8 cellular contexts compared by ENCODE assay signal in genomic region chr12:26122681-26123481, GRCh38. TPM values are rescaled to one million over a fixed set of nuclear protein-coding genes. Genes with fewer than 3 reads are reported as not detected.
DNase-seq lines count a peak whose midpoint lies in the region; ATAC-seq and TF ChIP-seq lines count a peak whose summit lies in the region.

No MANE protein-coding gene starts in this region.

- TF ChIP-seq EP300 in Ishikawa (IDR thresholded peaks at IDR 0.05; ENCODE audit: borderline replicate concordance): no peak; the same call in 1 of the 2 replicates

- H3K23ac ChIP-seq in mesendoderm (ENCODE audit: low read length): no peak overlapping the region

- H3K18ac ChIP-seq in mesendoderm (ENCODE audit: low read length): peak overlapping the region; percentile 34

- peaks cover 35% of the 10 kb centered on the region for H3K4me1 Mint-ChIP-seq in activated CD4-positive, alpha-beta T cell treated with anti-CD3 and anti-CD28 coated beads, Interleukin-2, amount 10 ng/mL, durations not matched to agents 24 days and 14 days
- H3K4me1 Mint-ChIP-seq in endothelial cell (ENCODE audit: unreplicated experiment): peaks cover 29% of the 10 kb centered on the region

- no peak overlapping the region for H4K8ac ChIP-seq in mesendoderm (ENCODE audit: low read depth, low read length)

- no peaks in the 10 kb centered on the region for H3K9me3 ChIP-seq in subcutaneous abdominal adipose tissue (ENCODE audit: control insufficient read depth in 5 of 5, low read length in 5 of 5)

- no peak overlapping the region for H3K4ac ChIP-seq in mesendoderm (ENCODE audit: low read depth, low read length)

- peak overlapping the region; percentile 54 for H3K56ac ChIP-seq in mesendoderm (ENCODE audit: low read length)

- no peaks in the 10 kb centered on the region for H3K36me3 Mint-ChIP-seq in activated CD4-positive, alpha-beta T cell treated with anti-CD3 and anti-CD28 coated beads, Interleukin-2, amount 10 ng/mL, durations not matched to agents 24 days and 14 days (ENCODE audit: low read depth)
- no peaks in the 10 kb centered on the region for H3K36me3 Mint-ChIP-seq in endothelial cell (ENCODE audit: low read depth, unreplicated experiment)

- H3K27me3 ChIP-seq in mesendoderm (ENCODE audit: insufficient read depth, low read length, poor library complexity) (peaks cover 48% of the 10 kb centered on the region), subcutaneous abdominal adipose tissue (ENCODE audit: control insufficient read depth in 5 of 5, insufficient read depth in 4 of 5, low read length in 5 of 5) (peaks cover 0 to 6% (median 0%) of the 10 kb centered on the region in 5 donors)

- H3K4me3 ChIP-seq in mesendoderm (ENCODE audit: low read length): no peak overlapping the region
- H3K4me3 ChIP-seq in subcutaneous abdominal adipose tissue (ENCODE audit: low read depth in 1 of 5, low read length in 5 of 5): peak overlapping the region; percentile 64 to 93 (median 77)

- no peak overlapping the region for H2AK5ac ChIP-seq in mesendoderm (ENCODE audit: low read length)

- no peak overlapping the region for H3K27ac ChIP-seq in 22Rv1
- H3K27ac ChIP-seq in mesendoderm (ENCODE audit: low read depth, low read length): no peak overlapping the region
- peak overlapping the region; percentile 94 for H3K27ac ChIP-seq in subcutaneous abdominal adipose tissue (ENCODE audit: low read depth, low read length)

- H3K9ac ChIP-seq in mesendoderm (ENCODE audit: low read length): peak overlapping the region; percentile 37
- peak overlapping the region; percentile 63 to 84 (median 65) for H3K9ac ChIP-seq in subcutaneous abdominal adipose tissue (ENCODE audit: low read length in 5 of 5)

- WGBS in mesendoderm (ENCODE audit: extremely low coverage, insufficient coverage, low lambda C conversion rate): no CpG with 5 or more reads among the region's 69 CpGs

- ATAC-seq in HG03025 (IDR thresholded peaks at IDR 0.05; ENCODE audit: low FRiP score, unreplicated experiment): no peak

- no peak overlapping the region for H4K5ac ChIP-seq in mesendoderm (ENCODE audit: low read length)

- TF ChIP-seq RAD21 in Ishikawa (IDR thresholded peaks at IDR 0.05; ENCODE audit: low read depth): peak; percentile 33; the same call in 1 of the 2 replicates

- H3K4me3 Mint-ChIP-seq in activated CD4-positive, alpha-beta T cell treated with anti-CD3 and anti-CD28 coated beads, Interleukin-2, amount 10 ng/mL, durations not matched to agents 24 days and 14 days: peak overlapping the region; percentile 83
- H3K4me3 Mint-ChIP-seq in endothelial cell (ENCODE audit: unreplicated experiment): peak overlapping the region; percentile 92

- H3K9me3 Mint-ChIP-seq in activated CD4-positive, alpha-beta T cell treated with anti-CD3 and anti-CD28 coated beads, Interleukin-2, amount 10 ng/mL, durations not matched to agents 24 days and 14 days: no peaks in the 10 kb centered on the region
- no peaks in the 10 kb centered on the region for H3K9me3 Mint-ChIP-seq in endothelial cell (ENCODE audit: unreplicated experiment)

- H3K4me1 ChIP-seq in mesendoderm (ENCODE audit: control insufficient read depth, low read depth, low read length) (no peaks in the 10 kb centered on the region), subcutaneous abdominal adipose tissue (ENCODE audit: control insufficient read depth in 5 of 5, insufficient read depth in 5 of 5, low read length in 5 of 5) (peaks cover 0 to 73% (median 59%) of the 10 kb centered on the region in 5 donors)

- peak; percentile 66 for DNase-seq in activated CD4-positive, alpha-beta T cell treated with anti-CD3 and anti-CD28 coated beads, Interleukin-2, amount 10 ng/mL, durations not matched to agents 24 days and 14 days
- peak; percentile 66 for DNase-seq in endothelial cell (ENCODE audit: low spot score)
- DNase-seq in mesendoderm: no peak

- peak; percentile 36 for TF ChIP-seq CTCF in 22Rv1 (IDR thresholded peaks at IDR 0.05)
- TF ChIP-seq CTCF in GM12872 (IDR thresholded peaks at IDR 0.05; ENCODE audit: insufficient read depth, low read depth, low read length): peak; percentile 34
- TF ChIP-seq CTCF in endothelial cell (IDR thresholded peaks at IDR 0.05; ENCODE audit: unreplicated experiment): no peak

- no peak overlapping the region for H2BK120ac ChIP-seq in mesendoderm (ENCODE audit: low read depth, low read length)

- H3K27me3 Mint-ChIP-seq in activated CD4-positive, alpha-beta T cell treated with anti-CD3 and anti-CD28 coated beads, Interleukin-2, amount 10 ng/mL, durations not matched to agents 24 days and 14 days: peaks cover 79% of the 10 kb centered on the region
- H3K27me3 Mint-ChIP-seq in endothelial cell (ENCODE audit: unreplicated experiment): peaks cover 14% of the 10 kb centered on the region

- no peak overlapping the region for H2BK15ac ChIP-seq in mesendoderm (replicated peaks; ENCODE audit: low read depth)

- no peaks in the 10 kb centered on the region for H3K79me2 ChIP-seq in mesendoderm (ENCODE audit: control insufficient read depth, insufficient read depth, low read length)

- no peaks in the 10 kb centered on the region for H3K79me1 ChIP-seq in mesendoderm (ENCODE audit: low read length)

- H2BK5ac ChIP-seq in mesendoderm (ENCODE audit: low read length): no peak overlapping the region

- H3K36me3 ChIP-seq in mesendoderm (ENCODE audit: control insufficient read depth, insufficient read depth, low read length): no peaks in the 10 kb centered on the region
- no peaks in the 10 kb centered on the region for H3K36me3 ChIP-seq in subcutaneous abdominal adipose tissue (ENCODE audit: control insufficient read depth in 5 of 5, insufficient read depth in 5 of 5, low read length in 5 of 5)

- intact Hi-C loops in activated CD4-positive, alpha-beta T cell treated with anti-CD3 and anti-CD28 coated beads, Interleukin-2, amount 10 ng/mL, durations not matched to agents 24 days and 14 days (cut with micrococcal nuclease): loop anchor here (5.0 to 10.0 kb wide), 5 partner anchors 152 to 1558 kb away; partner anchors contain the start of genes FGFR1OP2, INTS13 and RASSF8

- peak overlapping the region; percentile 51 for H3K4me2 ChIP-seq in mesendoderm (ENCODE audit: low read length)

- H3K27ac Mint-ChIP-seq in activated CD4-positive, alpha-beta T cell treated with anti-CD3 and anti-CD28 coated beads, Interleukin-2, amount 10 ng/mL, durations not matched to agents 24 days and 14 days: peak overlapping the region; percentile 29
- peak overlapping the region; percentile 16 for H3K27ac Mint-ChIP-seq in endothelial cell (ENCODE audit: unreplicated experiment)

TF ChIP-seq in Ishikawa, 13 proteins besides CTCF, POLR2A, EP300 and RAD21:
- TF ChIP-seq MAX (IDR thresholded peaks at IDR 0.05) (peak; percentile 42; the same call in 1 of the 2 replicates), ZBTB7A (IDR thresholded peaks at IDR 0.05; ENCODE audit: low read depth) (peak; percentile 70), TCF12 (IDR thresholded peaks at IDR 0.05; ENCODE audit: low read depth) (no peak; the same call in 1 of the 2 replicates), TEAD4 (IDR thresholded peaks at IDR 0.05) (no peak), NFIC (IDR thresholded peaks at IDR 0.05) (peak; percentile 11; the same call in 1 of the 2 replicates)

RNA-seq across cellular contexts. Expression of gene BHLHE41, which starts 2.0 kb away (rescaled TPM):
- total RNA-seq in activated CD4-positive, alpha-beta T cell treated with anti-CD3 and anti-CD28 coated beads, Interleukin-2, amount 10 ng/mL, durations not matched to agents 24 days and 14 days: not detected in 2 replicates
- 4.0 TPM for total RNA-seq in endothelial cell (ENCODE audit: unreplicated experiment)
- 0.08 TPM for polyA plus RNA-seq in mesendoderm (2013, experiment 1 of 2)
- polyA plus RNA-seq in mesendoderm (2013, experiment 2 of 2): 0.13 TPM
